ENCODE assay signal across 8 cellular contexts in genomic region chr1:204494281-204495077, GRCh38. TPM values are rescaled to one million over a fixed set of nuclear protein-coding genes. Genes with fewer than 3 reads are reported as not detected.
A peak's percentile ranks its signal among the peaks of the same experiment; 100 is the strongest.
DNase-seq lines count a peak whose midpoint lies in the region; ATAC-seq and TF ChIP-seq lines count a peak whose summit lies in the region.

TSS of gene PIK3C2B (minus strand) at chr1:204494805. CDS start at chr1:204469802, 25,003 bp downstream.

- no peaks in the 10 kb centered on the region for H3K9me2 ChIP-seq in OCI-LY1 (ENCODE audit: low read depth, low read length)

- H3K4me3 ChIP-seq in HUES64 (ENCODE audit: low read length) (peak within 1 kb of the TSS; percentile 98), OCI-LY1 (ENCODE audit: low read depth, low read length, poor library complexity, severe bottlenecking) (peak within 1 kb of the TSS; percentile 93), epithelial cell of proximal tubule (ENCODE audit: low read depth, low read length) (peak within 1 kb of the TSS; percentile 92), mucosa of rectum (ENCODE audit: low read length in 2 of 2) (peak within 1 kb of the TSS; percentile 91 to 92)

- H3K27me3 ChIP-seq in HUES64 (ENCODE audit: insufficient read depth, low read length) (peaks cover 6% of the 10 kb centered on the region; the same call in 1 of the 2 replicates), OCI-LY1 (ENCODE audit: insufficient read depth, low read length) (no peaks in the 10 kb centered on the region), mucosa of rectum (ENCODE audit: control insufficient read depth in 2 of 2, insufficient read depth in 2 of 2, low read length in 2 of 2) (no peaks in the 10 kb centered on the region)

- no peak; the same call in 1 of the 2 replicates for TF ChIP-seq CTCF in OCI-LY1 (IDR thresholded peaks at IDR 0.05; ENCODE audit: low read length)
- peak; percentile 46 for TF ChIP-seq CTCF in epithelial cell of proximal tubule (conservative IDR thresholded peaks at IDR 0.05; ENCODE audit: low read depth, low read length)

- H2AFZ ChIP-seq in OCI-LY1 (ENCODE audit: low read length) = no peak within 1 kb of the TSS

- H3K79me2 ChIP-seq in OCI-LY1 (ENCODE audit: insufficient read depth, low read length) = peaks cover 39% of the 10 kb centered on the region

- peaks cover 51% of the 10 kb centered on the region for H3K4me1 Mint-ChIP-seq in stimulated activated effector memory CD8-positive, alpha-beta T cell treated with anti-CD3 and anti-CD28 coated beads, Interleukin-12 subunit alpha, Interleukin-12 subunit beta, amount 100 ng/mL, for 72 hours

- ATAC-seq in GM21447 (IDR thresholded peaks at IDR 0.05; ENCODE audit: unreplicated experiment) = peak; percentile 73
- peak; percentile 91 for ATAC-seq in stimulated activated effector memory CD8-positive, alpha-beta T cell treated with anti-CD3 and anti-CD28 coated beads, Interleukin-12 subunit alpha, Interleukin-12 subunit beta, amount 100 ng/mL, for 72 hours

- peaks cover 16% of the 10 kb centered on the region for H3K36me3 Mint-ChIP-seq in stimulated activated effector memory CD8-positive, alpha-beta T cell treated with anti-CD3 and anti-CD28 coated beads, Interleukin-12 subunit alpha, Interleukin-12 subunit beta, amount 100 ng/mL, for 72 hours

- DNase-seq in DMS53 (lab: John Stamatoyannopoulos, UW) (peak; percentile 96), epithelial cell of proximal tubule (ENCODE audit: low read depth) (no peak)
- DNase-seq in activated T-cell treated with anti-CD3 and anti-CD28 coated beads, Interleukin-2, amount 50 U/mL, for 1 hour = peak; percentile 71
- peak; percentile 60 to 89 for DNase-seq in stimulated activated effector memory CD8-positive, alpha-beta T cell treated with anti-CD3 and anti-CD28 coated beads, Interleukin-12 subunit alpha, Interleukin-12 subunit beta, amount 100 ng/mL, for 72 hours (ENCODE audit: low spot score in 2 of 2)

- H3K27ac ChIP-seq in HUES64 (ENCODE audit: low read depth, low read length) (peak within 1 kb of the TSS; percentile 86), OCI-LY1 (ENCODE audit: low read depth, low read length, poor library complexity, severe bottlenecking) (peak within 1 kb of the TSS; percentile 99), mucosa of rectum (ENCODE audit: low read depth in 2 of 2, low read length in 2 of 2) (peak within 1 kb of the TSS; percentile 98 to 99)

- H4K20me1 ChIP-seq in OCI-LY1 (ENCODE audit: insufficient read depth, low read length) = no peaks in the 10 kb centered on the region

- H3K4me2 ChIP-seq in OCI-LY1 (ENCODE audit: low read length) = peak within 1 kb of the TSS; percentile 92

- H3K4me1 ChIP-seq in HUES64 (ENCODE audit: insufficient read depth, low read length) = peaks cover 18% of the 10 kb centered on the region
- peaks cover 76% of the 10 kb centered on the region for H3K4me1 ChIP-seq in OCI-LY1 (ENCODE audit: insufficient read depth, low read length, severe bottlenecking)
- H3K4me1 ChIP-seq in mucosa of rectum (ENCODE audit: control insufficient read depth in 2 of 2, insufficient read depth in 2 of 2, low read length in 2 of 2) = peaks cover 31 to 32% of the 10 kb centered on the region in 2 donors

- H3K4me3 Mint-ChIP-seq in stimulated activated effector memory CD8-positive, alpha-beta T cell treated with anti-CD3 and anti-CD28 coated beads, Interleukin-12 subunit alpha, Interleukin-12 subunit beta, amount 100 ng/mL, for 72 hours = peak within 1 kb of the TSS; percentile 91

- WGBS in HUES64 = under 1% methylated on average over 67 of the region's 69 CpGs

- no peaks in the 10 kb centered on the region for H3K9me3 Mint-ChIP-seq in stimulated activated effector memory CD8-positive, alpha-beta T cell treated with anti-CD3 and anti-CD28 coated beads, Interleukin-12 subunit alpha, Interleukin-12 subunit beta, amount 100 ng/mL, for 72 hours

- H3F3A ChIP-seq in OCI-LY1 (ENCODE audit: insufficient read depth, low read length) = peaks cover 8% of the 10 kb centered on the region

- peak within 1 kb of the TSS; percentile 93 for H3K9ac ChIP-seq in HUES64 (ENCODE audit: low read depth, low read length)
- peak within 1 kb of the TSS; percentile 93 for H3K9ac ChIP-seq in OCI-LY1 (ENCODE audit: low read length)
- H3K9ac ChIP-seq in mucosa of rectum (ENCODE audit: low read depth in 1 of 2, low read length in 2 of 2) = peak within 1 kb of the TSS; percentile 83 to 92

- H3K36me3 ChIP-seq in HUES64 (ENCODE audit: insufficient read depth, low read length) = no peaks in the 10 kb centered on the region
- H3K36me3 ChIP-seq in OCI-LY1 (ENCODE audit: insufficient read depth, low read length) = peaks cover 20% of the 10 kb centered on the region; the same call in 1 of the 2 replicates
- H3K36me3 ChIP-seq in mucosa of rectum (ENCODE audit: control insufficient read depth in 2 of 2, insufficient read depth in 2 of 2, low read length in 2 of 2) = peaks cover 7% of the 10 kb centered on the region in 2 donors

- H3K9me3 ChIP-seq in HUES64 (ENCODE audit: insufficient read depth, low read depth, low read length) (no peaks in the 10 kb centered on the region), OCI-LY1 (ENCODE audit: low read length) (no peaks in the 10 kb centered on the region), mucosa of rectum (ENCODE audit: control insufficient read depth in 2 of 2, low read length in 2 of 2) (no peaks in the 10 kb centered on the region)

- peak within 1 kb of the TSS; percentile 88 for H3K27ac Mint-ChIP-seq in stimulated activated effector memory CD8-positive, alpha-beta T cell treated with anti-CD3 and anti-CD28 coated beads, Interleukin-12 subunit alpha, Interleukin-12 subunit beta, amount 100 ng/mL, for 72 hours

RNA-seq across cellular contexts. Expression of gene PIK3C2B, which starts in this region (rescaled TPM):
- polyA plus RNA-seq in HUES64 (2013, experiment 1 of 2) = 14.7 TPM
- polyA plus RNA-seq in HUES64 (2013, experiment 2 of 2) = 18.8 TPM
- 1.0 and 2.1 TPM in 2 replicates for total RNA-seq in epithelial cell of proximal tubule
